Comparison of ENCODE assay signal across 1 cellular context in the genomic region with DNA sequence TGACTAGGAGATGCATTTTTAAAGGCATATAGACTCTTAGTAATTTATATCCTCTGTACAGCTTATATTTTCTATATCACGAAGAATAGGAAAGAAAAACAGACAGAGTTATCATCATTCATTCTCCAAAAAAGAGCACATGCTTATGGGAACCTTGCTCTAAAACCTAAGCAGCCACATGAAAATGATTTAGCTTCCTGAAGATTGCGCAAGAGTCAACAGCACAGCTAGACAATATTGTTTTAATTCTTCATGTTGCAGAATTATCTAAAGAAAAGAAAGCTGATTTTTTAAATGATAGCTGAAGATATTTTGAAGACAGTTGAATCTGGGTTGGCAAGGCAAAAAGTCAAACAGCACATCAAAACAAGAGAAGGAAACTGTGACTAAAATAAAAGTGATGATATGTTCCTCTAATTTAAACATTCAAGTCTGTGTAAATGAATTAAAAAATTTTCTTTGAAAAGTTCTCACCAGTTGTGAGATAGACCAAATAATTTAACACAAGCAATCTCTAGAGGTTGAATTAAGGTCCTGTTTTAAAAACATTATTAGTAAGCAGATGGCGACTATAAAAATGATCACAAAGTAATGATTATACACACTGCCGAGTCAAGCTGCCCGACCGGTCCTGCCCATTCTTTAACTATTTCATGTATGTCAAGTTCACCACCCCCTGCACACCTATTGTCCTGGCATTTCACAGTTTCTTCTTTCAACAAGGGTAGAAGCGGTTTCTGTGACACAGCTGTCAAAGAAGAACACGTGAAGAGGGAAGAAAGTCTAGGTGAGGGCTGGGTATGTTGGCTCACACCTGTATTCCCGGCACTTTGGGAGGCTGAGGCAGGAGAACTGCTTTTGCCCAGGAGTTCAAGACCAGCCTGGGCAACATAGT.
TF ChIP-seq lines count a peak whose summit lies in the region.

No MANE protein-coding gene starts in this region.

TF ChIP-seq in SK-N-SH, 30 proteins besides CTCF, POLR2A, EP300 and RAD21 (continued from another document):
- TF ChIP-seq, protein P1, sequence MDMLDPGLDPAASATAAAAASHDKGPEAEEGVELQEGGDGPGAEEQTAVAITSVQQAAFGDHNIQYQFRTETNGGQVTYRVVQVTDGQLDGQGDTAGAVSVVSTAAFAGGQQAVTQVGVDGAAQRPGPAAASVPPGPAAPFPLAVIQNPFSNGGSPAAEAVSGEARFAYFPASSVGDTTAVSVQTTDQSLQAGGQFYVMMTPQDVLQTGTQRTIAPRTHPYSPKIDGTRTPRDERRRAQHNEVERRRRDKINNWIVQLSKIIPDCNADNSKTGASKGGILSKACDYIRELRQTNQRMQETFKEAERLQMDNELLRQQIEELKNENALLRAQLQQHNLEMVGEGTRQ (IDR thresholded peaks at IDR 0.05; ENCODE audit: borderline replicate concordance, low read depth, low read length): no peak
- TF ChIP-seq MXI1 (IDR thresholded peaks at IDR 0.05; ENCODE audit: low read depth, low read length) (no peak), POLR2AphosphoS5 (IDR thresholded peaks at IDR 0.05; ENCODE audit: low read depth, low read length) (no peak), NFIC (IDR thresholded peaks at IDR 0.05; ENCODE audit: borderline replicate concordance) (no peak), RCOR1 (IDR thresholded peaks at IDR 0.05; ENCODE audit: low read length) (no peak)
- TF ChIP-seq, protein P2, sequence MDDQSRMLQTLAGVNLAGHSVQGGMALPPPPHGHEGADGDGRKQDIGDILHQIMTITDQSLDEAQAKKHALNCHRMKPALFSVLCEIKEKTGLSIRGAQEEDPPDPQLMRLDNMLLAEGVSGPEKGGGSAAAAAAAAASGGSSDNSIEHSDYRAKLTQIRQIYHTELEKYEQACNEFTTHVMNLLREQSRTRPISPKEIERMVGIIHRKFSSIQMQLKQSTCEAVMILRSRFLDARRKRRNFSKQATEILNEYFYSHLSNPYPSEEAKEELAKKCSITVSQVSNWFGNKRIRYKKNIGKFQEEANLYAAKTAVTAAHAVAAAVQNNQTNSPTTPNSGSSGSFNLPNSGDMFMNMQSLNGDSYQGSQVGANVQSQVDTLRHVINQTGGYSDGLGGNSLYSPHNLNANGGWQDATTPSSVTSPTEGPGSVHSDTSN (IDR thresholded peaks at IDR 0.05): no peak
TF ChIP-seq in SK-N-SH: peak in this region for 0.
